ENCODE assay signal across 14 cellular contexts in the genomic region with DNA sequence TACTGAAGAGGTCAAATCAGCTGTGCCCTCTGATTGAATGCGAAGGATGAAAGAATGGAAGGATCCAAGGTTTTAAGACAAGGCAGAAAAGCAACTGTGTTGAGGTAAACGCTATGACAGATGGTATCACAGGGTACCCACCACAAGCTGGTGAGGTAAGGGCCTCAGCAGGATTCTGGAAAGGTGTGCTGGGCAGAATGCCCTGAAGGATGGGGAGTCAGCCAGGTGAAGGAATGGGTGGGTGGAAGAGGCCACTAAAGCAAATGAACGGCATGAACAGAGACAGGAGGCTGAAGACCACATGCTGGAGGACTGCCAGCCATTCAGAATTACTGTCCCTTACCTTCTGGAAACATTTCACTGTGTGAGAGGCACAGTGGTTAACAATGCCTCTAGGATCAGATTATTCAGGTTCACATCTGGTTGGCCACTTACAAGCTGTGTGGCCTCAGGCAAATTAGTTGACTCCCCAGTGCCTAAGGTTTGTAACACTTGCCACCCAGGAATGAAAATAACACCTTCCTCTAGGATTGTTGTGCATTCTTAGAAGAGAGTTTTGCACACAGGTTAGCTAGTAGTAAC. TPM values are rescaled to one million over a fixed set of nuclear protein-coding genes. Genes with fewer than 3 reads are reported as not detected.
DNase-seq lines count a peak whose midpoint lies in the region; ATAC-seq and TF ChIP-seq lines count a peak whose summit lies in the region.
"Had no signal": no experiment of that assay in that cellular context is flagged by ENCODE, and none has a peak within 500 bp of the region (broad histone marks: within the 10 kb centered on the region; RNA-seq: fewer than 3 reads in every experiment).

No MANE protein-coding gene starts in this region.

- H2BK120ac ChIP-seq in IMR-90 (ENCODE audit: low read depth, low read length): no peak overlapping the region

- no peak overlapping the region for H2BK5ac ChIP-seq in IMR-90 (ENCODE audit: low read depth, low read length, poor library complexity, severe bottlenecking)

- no peak overlapping the region for H3K4ac ChIP-seq in IMR-90 (ENCODE audit: low read depth, low read length)

- H3K36me3 ChIP-seq in IMR-90 (ENCODE audit: control insufficient read depth, insufficient read depth, low read length) (no peaks in the 10 kb centered on the region), A673 (ENCODE audit: insufficient read depth, low read length, poor library complexity, severe bottlenecking) (no peaks in the 10 kb centered on the region)
- H3K36me3 ChIP-seq: neutrophil, suprapubic skin had no signal

- CTCF ChIA-PET in IMR-90 (lab: Yijun Ruan, JAX) (no interaction called here), A673 (lab: Charles Lee) (no interaction called here)

- H3K27ac ChIP-seq in IMR-90 (ENCODE audit: insufficient read depth, low read length): no peak overlapping the region
- H3K27ac ChIP-seq in A673 (ENCODE audit: low read depth, low read length, poor library complexity, severe bottlenecking): no peak overlapping the region
- H3K27ac ChIP-seq: neutrophil, suprapubic skin had no signal

- no peak overlapping the region for H3K23ac ChIP-seq in IMR-90 (ENCODE audit: low read depth, low read length)

- peaks cover 53% of the 10 kb centered on the region for H3K4me1 Mint-ChIP-seq in T-helper 2 cell treated with Interferon-gamma antibody and Interleukin-4, amounts not matched to agents 5 μg/mL and 100 μg/mL, for 36 hours (ENCODE audit: low read depth)
- peaks cover 78% of the 10 kb centered on the region for H3K4me1 Mint-ChIP-seq in activated naive CD8-positive, alpha-beta T cell treated with anti-CD3 and anti-CD28 coated beads, Interleukin-2, amount 50 U/mL, for 24 hours
- H3K4me1 Mint-ChIP-seq in naive thymus-derived CD8-positive, alpha-beta T cell: peaks cover 31 to 72% (median 59%) of the 10 kb centered on the region in 4 donors

- peak overlapping the region; percentile 89 for H3K27ac Mint-ChIP-seq in T-helper 2 cell treated with Interferon-gamma antibody and Interleukin-4, amounts not matched to agents 5 μg/mL and 100 μg/mL, for 36 hours
- H3K27ac Mint-ChIP-seq in activated naive CD8-positive, alpha-beta T cell treated with anti-CD3 and anti-CD28 coated beads, Interleukin-2, amount 50 U/mL, for 24 hours: peak overlapping the region; percentile 87
- H3K27ac Mint-ChIP-seq in naive thymus-derived CD8-positive, alpha-beta T cell: peak overlapping the region; percentile 75 to 98 (median 92)

- no TSS peak for BruUV-seq in IMR-90 (replicated peaks; lab: Mats Ljungman, UMichigan)
- BruUV-seq in A673 (replicated peaks; lab: Mats Ljungman, UMichigan): no TSS peak

- no peak overlapping the region for H3K14ac ChIP-seq in IMR-90 (replicated peaks; ENCODE audit: low read depth, low read length)

- H3K36me3 Mint-ChIP-seq in T-helper 2 cell treated with Interferon-gamma antibody and Interleukin-4, amounts not matched to agents 5 μg/mL and 100 μg/mL, for 36 hours (ENCODE audit: low read depth): peaks cover 40% of the 10 kb centered on the region
- H3K36me3 Mint-ChIP-seq in activated naive CD8-positive, alpha-beta T cell treated with anti-CD3 and anti-CD28 coated beads, Interleukin-2, amount 50 U/mL, for 24 hours (ENCODE audit: low read depth): peaks cover 7% of the 10 kb centered on the region
- no peaks in the 10 kb centered on the region for H3K36me3 Mint-ChIP-seq in naive thymus-derived CD8-positive, alpha-beta T cell

- H3K56ac ChIP-seq in IMR-90 (ENCODE audit: extremely low read depth, insufficient read depth, low read length): no peak overlapping the region

- no peaks in the 10 kb centered on the region for H3K9me3 Mint-ChIP-seq in T-helper 2 cell treated with Interferon-gamma antibody and Interleukin-4, amounts not matched to agents 5 μg/mL and 100 μg/mL, for 36 hours
- H3K9me3 Mint-ChIP-seq in activated naive CD8-positive, alpha-beta T cell treated with anti-CD3 and anti-CD28 coated beads, Interleukin-2, amount 50 U/mL, for 24 hours: peaks cover 7% of the 10 kb centered on the region
- no peaks in the 10 kb centered on the region for H3K9me3 Mint-ChIP-seq in naive thymus-derived CD8-positive, alpha-beta T cell

- no peak for TF ChIP-seq RAD21 in IMR-90 (IDR thresholded peaks at IDR 0.05; ENCODE audit: low read length)

- H2BK20ac ChIP-seq in IMR-90 (ENCODE audit: low read depth, low read length): no peak overlapping the region

- H3K4me3 Mint-ChIP-seq in T-helper 2 cell treated with Interferon-gamma antibody and Interleukin-4, amounts not matched to agents 5 μg/mL and 100 μg/mL, for 36 hours: peak overlapping the region; percentile 66
- peak overlapping the region; percentile 16 for H3K4me3 Mint-ChIP-seq in activated naive CD8-positive, alpha-beta T cell treated with anti-CD3 and anti-CD28 coated beads, Interleukin-2, amount 50 U/mL, for 24 hours
- H3K4me3 Mint-ChIP-seq in naive thymus-derived CD8-positive, alpha-beta T cell: peak overlapping the region; percentile 16 to 84 (median 49)

- no peak overlapping the region for H4K5ac ChIP-seq in IMR-90 (ENCODE audit: low read depth, low read length)

- H3K79me1 ChIP-seq in IMR-90 (ENCODE audit: low read depth in 1 of 2, low read length in 2 of 2): no peaks in the 10 kb centered on the region

- H4K91ac ChIP-seq in IMR-90 (ENCODE audit: insufficient read depth, low read depth, low read length): no peak overlapping the region

- H3K4me1 ChIP-seq in IMR-90 (ENCODE audit: control insufficient read depth, insufficient read depth, low read length) (no peaks in the 10 kb centered on the region), A673 (ENCODE audit: insufficient read depth, low read length, poor library complexity, severe bottlenecking) (no peaks in the 10 kb centered on the region)

- H3K4me3 ChIP-seq in IMR-90 (ENCODE audit: insufficient read depth, low read depth, low read length) (no peak overlapping the region), A673 (ENCODE audit: low read depth, low read length, poor library complexity, severe bottlenecking) (no peak overlapping the region)
- H3K4me3 ChIP-seq: suprapubic skin had no signal

- H3K4me2 ChIP-seq in IMR-90 (ENCODE audit: low read depth, low read length): no peak overlapping the region

- intact Hi-C loops in IMR-90 (cut with micrococcal nuclease) (no loop called here), A673 (cut with micrococcal nuclease; ENCODE audit: unreplicated experiment) (no loop called here)

- no peak for TF ChIP-seq POLR2A in IMR-90 (IDR thresholded peaks at IDR 0.05; ENCODE audit: low read depth, low read length)

- H3K18ac ChIP-seq in IMR-90 (ENCODE audit: low read depth, low read length): no peak overlapping the region

- no peaks in the 10 kb centered on the region for H3K27me3 Mint-ChIP-seq in T-helper 2 cell treated with Interferon-gamma antibody and Interleukin-4, amounts not matched to agents 5 μg/mL and 100 μg/mL, for 36 hours (ENCODE audit: low read depth)
- H3K27me3 Mint-ChIP-seq in activated naive CD8-positive, alpha-beta T cell treated with anti-CD3 and anti-CD28 coated beads, Interleukin-2, amount 50 U/mL, for 24 hours: no peaks in the 10 kb centered on the region
- H3K27me3 Mint-ChIP-seq in naive thymus-derived CD8-positive, alpha-beta T cell: no peaks in the 10 kb centered on the region

- H2AK9ac ChIP-seq in IMR-90 (replicated peaks; ENCODE audit: low read depth, low read length, poor library complexity): no peak overlapping the region

- H2AFZ ChIP-seq in IMR-90 (replicated peaks; ENCODE audit: low read length, poor library complexity): peak overlapping the region; percentile 40

- no peak overlapping the region for H2AK5ac ChIP-seq in IMR-90 (ENCODE audit: low read depth, low read length)

- peaks cover 5% of the 10 kb centered on the region for H3K27me3 ChIP-seq in IMR-90 (ENCODE audit: control insufficient read depth, insufficient read depth, low read length)
- no peaks in the 10 kb centered on the region for H3K27me3 ChIP-seq in A673 (replicated peaks; ENCODE audit: insufficient read depth, low read depth, low read length, poor library complexity)
- H3K27me3 ChIP-seq: neutrophil, suprapubic skin had no signal

- WGBS in IMR-90 (ENCODE audit: extremely low coverage in 2 of 2, insufficient read length in 1 of 2), 2 experiments: 67% methylated on average over 1 of the region's 3 CpGs; no CpG with 5 or more reads in 1 of the 2 experiments

- no peak for TF ChIP-seq CTCF in IMR-90 (conservative IDR thresholded peaks at IDR 0.05; ENCODE audit: low read depth, low read length)
- TF ChIP-seq CTCF in A673 (conservative IDR thresholded peaks at IDR 0.05; ENCODE audit: low read depth, low read length): no peak

- POLR2A ChIA-PET in IMR-90 (lab: Charles Lee; ENCODE audit: unreplicated experiment): no interaction called here
- POLR2A ChIA-PET in naive thymus-derived CD8-positive, alpha-beta T cell (lab: Charles Lee): interaction anchor here (0.8 to 2.9 kb wide), 4 partner anchors 10 to 22 kb away, joined by 3 to 19 read pairs (median 3); no protein-coding TSS in a partner anchor
- POLR2A ChIA-PET in A673 (lab: Charles Lee; ENCODE audit: low non-redundant PET): no interaction called here

- no peak overlapping the region for H3K9ac ChIP-seq in IMR-90 (ENCODE audit: low read depth, low read length)

- no peaks in the 10 kb centered on the region for H4K20me1 ChIP-seq in IMR-90 (ENCODE audit: insufficient read depth, low read length)

- dilution Hi-C loops in IMR-90 (cut with HindIII; ENCODE audit: low sequenced_read_pairs, unreplicated experiment): no loop called here

- H2BK15ac ChIP-seq in IMR-90 (ENCODE audit: low read depth, low read length): no peak overlapping the region

- no peak for DNase-seq in T-helper 2 cell treated with Interferon-gamma antibody and Interleukin-4, amounts not matched to agents 5 μg/mL and 100 μg/mL, for 36 hours (ENCODE audit: low spot score)
- DNase-seq in T-helper 2 cell (no peak), IMR-90 (no peak), cortex of kidney (lab: John Stamatoyannopoulos, UW) (no peak), A673 (ENCODE audit: low spot score) (no peak), COLO829 (ENCODE audit: low spot score) (no peak)
- no peak for DNase-seq in activated naive CD8-positive, alpha-beta T cell treated with anti-CD3 and anti-CD28 coated beads, Interleukin-2, amount 50 U/mL, for 24 hours
- no peak for DNase-seq in naive thymus-derived CD8-positive, alpha-beta T cell
- DNase-seq: hippocampal formation, left ventricle myocardium superior, NCI-H1092, PC-3 had no signal

- H4K8ac ChIP-seq in IMR-90 (ENCODE audit: low read depth in 2 of 2, low read length in 2 of 2): no peak overlapping the region

- ATAC-seq in IMR-90 (ENCODE audit: low read depth): no peak
- ATAC-seq in activated naive CD8-positive, alpha-beta T cell treated with anti-CD3 and anti-CD28 coated beads, Interleukin-2, amount 50 U/mL, for 24 hours: peak; percentile 26
- ATAC-seq in naive thymus-derived CD8-positive, alpha-beta T cell: peak in 1 of 2 donors; percentile 52
- ATAC-seq: PC-3 had no signal

- H3K9me1 ChIP-seq in IMR-90 (ENCODE audit: insufficient read depth, low read length): no peaks in the 10 kb centered on the region

- in situ Hi-C loops in IMR-90 (cut with MboI; ENCODE audit: low sequenced_read_pairs): no loop called here

- H3K9me3 ChIP-seq in IMR-90 (ENCODE audit: control insufficient read depth, insufficient read depth, low read length): no peaks in the 10 kb centered on the region
- H3K9me3 ChIP-seq in A673 (ENCODE audit: low read depth, low read length, poor library complexity, severe bottlenecking): no peaks in the 10 kb centered on the region
- H3K9me3 ChIP-seq: neutrophil, suprapubic skin had no signal

RNA-seq across cellular contexts. Expression of gene GPRIN3, which starts 23.5 kb away (rescaled TPM):
- total RNA-seq in IMR-90 (2012; rRNA removed) (under 0.01 TPM in 1 of 2 replicates, not detected in the other), A673 (2021) (not detected in 2 replicates)
- polyA plus RNA-seq in IMR-90 (2012; rRNA removed): not detected in 2 replicates
- polyA plus RNA-seq in IMR-90 (2012; cell fraction: cytosol; rRNA removed): not detected in 2 replicates
- not detected in 2 replicates for polyA plus RNA-seq in IMR-90 (2012; cell fraction: nucleus; rRNA removed; ENCODE audit: low replicate concordance)
- total RNA-seq in naive thymus-derived CD8-positive, alpha-beta T cell: 1 to 10 TPM; 6.3 to 6.5 TPM
- polyA plus RNA-seq in naive thymus-derived CD8-positive, alpha-beta T cell: 1 to 10 TPM; 3.3 to 3.7 (median 3.4) TPM
- total RNA-seq: PC-3 had no signal

Comparison
In these comparisons a context has a peak if more than half of its experiments do, and no peak if none do; other contexts are left out.
1. H3K4me3 Mint-ChIP-seq: peak in every context shown above with its lines; median percentile 66 in T-helper 2 cell treated with Interferon-gamma antibody and Interleukin-4, amounts not matched to agents 5 μg/mL and 100 μg/mL, for 36 hours; 49 in naive thymus-derived CD8-positive, alpha-beta T cell; 16 in activated naive CD8-positive, alpha-beta T cell treated with anti-CD3 and anti-CD28 coated beads, Interleukin-2, amount 50 U/mL, for 24 hours.